Comparison of ENCODE assay signal across 7 cellular contexts in the genomic region with DNA sequence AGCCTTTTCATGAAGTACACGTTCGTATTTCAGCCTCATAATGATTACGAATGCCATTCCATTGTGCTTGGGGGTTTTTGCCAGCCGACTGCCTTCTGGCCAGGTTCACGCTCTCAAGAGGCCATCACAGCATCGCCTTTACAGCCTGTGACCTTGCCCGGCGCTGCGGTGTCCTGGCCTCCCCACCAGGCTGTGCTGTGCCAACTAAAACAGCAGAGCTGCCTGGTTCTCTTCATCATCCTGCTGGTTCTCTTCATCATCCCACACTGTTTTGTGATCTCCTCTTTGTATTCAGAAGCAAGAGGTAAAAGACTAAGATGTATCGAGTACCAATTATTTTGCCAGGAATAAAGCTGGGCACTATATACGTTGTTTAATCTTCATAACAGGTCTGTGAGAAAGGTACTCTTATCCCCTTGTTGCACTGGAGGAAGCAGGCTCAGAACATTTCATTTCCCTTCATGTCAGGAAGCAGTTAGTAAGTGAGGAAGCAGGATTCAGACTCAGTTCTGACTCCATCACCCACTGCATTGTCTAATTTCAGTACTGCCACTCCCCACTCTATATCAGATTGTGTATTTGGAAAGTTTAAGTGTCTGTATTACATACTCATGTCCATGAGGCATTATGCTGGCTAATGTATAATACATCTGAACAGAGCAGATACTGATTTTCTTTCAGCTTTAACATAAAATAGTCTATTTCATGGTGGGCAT.
DNase-seq lines count a peak whose midpoint lies in the region; ATAC-seq and TF ChIP-seq lines count a peak whose summit lies in the region.

No MANE protein-coding gene starts in this region.

- no peaks in the 10 kb centered on the region for H3K4me1 Mint-ChIP-seq in activated CD8-positive, alpha-beta T cell treated with anti-CD3 and anti-CD28 coated beads, Interleukin-2, amount 10 ng/mL, durations not matched to agents 7 days and 5 days (ENCODE audit: low read depth)

- H3K9me3 ChIP-seq in gastrocnemius medialis (no peaks in the 10 kb centered on the region), suprapubic skin (no peaks in the 10 kb centered on the region)

- no peaks in the 10 kb centered on the region for H3K9me3 Mint-ChIP-seq in activated CD8-positive, alpha-beta T cell treated with anti-CD3 and anti-CD28 coated beads, Interleukin-2, amount 10 ng/mL, durations not matched to agents 7 days and 5 days (ENCODE audit: insufficient read depth)

- no peak overlapping the region for H3K27ac Mint-ChIP-seq in activated CD8-positive, alpha-beta T cell treated with anti-CD3 and anti-CD28 coated beads, Interleukin-2, amount 10 ng/mL, durations not matched to agents 7 days and 5 days

- CTCF ChIA-PET in activated CD8-positive, alpha-beta T cell treated with anti-CD3 and anti-CD28 coated beads, Interleukin-2, amount 10 ng/mL, durations not matched to agents 7 days and 5 days (lab: Charles Lee): interaction anchor here (0.9 to 5.0 kb wide), 6 partner anchors 10 to 412 kb away, joined by 3 to 28 read pairs (median 3); no protein-coding TSS in a partner anchor

- H3K4me3 ChIP-seq in fibroblast of mammary gland (ENCODE audit: control insufficient read depth, low read depth, low read length) (no peak overlapping the region), gastrocnemius medialis (no peak overlapping the region), suprapubic skin (no peak overlapping the region)

- H3K4me1 ChIP-seq in gastrocnemius medialis: no peaks in the 10 kb centered on the region
- H3K4me1 ChIP-seq in suprapubic skin: no peaks in the 10 kb centered on the region

- POLR2A ChIA-PET in activated CD8-positive, alpha-beta T cell treated with anti-CD3 and anti-CD28 coated beads, Interleukin-2, amount 10 ng/mL, durations not matched to agents 7 days and 5 days (lab: Charles Lee): no interaction called here

- no peak overlapping the region for H3K4me3 Mint-ChIP-seq in activated CD8-positive, alpha-beta T cell treated with anti-CD3 and anti-CD28 coated beads, Interleukin-2, amount 10 ng/mL, durations not matched to agents 7 days and 5 days

- intact Hi-C loops in gastrocnemius medialis (cut with DNase I; ENCODE audit: low total_unique reads): no loop called here

- WGBS in suprapubic skin: 86% methylated on average over 11 of the region's 11 CpGs

- peak; percentile 38 for ATAC-seq in HG02885 (IDR thresholded peaks at IDR 0.05; ENCODE audit: poor library complexity, unreplicated experiment)
- peak; percentile 69 for ATAC-seq in activated CD8-positive, alpha-beta T cell treated with anti-CD3 and anti-CD28 coated beads, Interleukin-2, amount 10 ng/mL, durations not matched to agents 7 days and 5 days
- peak; percentile 45 to 46 for ATAC-seq in gastrocnemius medialis

- TF ChIP-seq EP300 in suprapubic skin (IDR thresholded peaks at IDR 0.05): no peak

- peak; percentile 42 for DNase-seq in activated CD8-positive, alpha-beta T cell treated with anti-CD3 and anti-CD28 coated beads, Interleukin-2, amount 10 ng/mL, durations not matched to agents 7 days and 5 days
- DNase-seq in fibroblast of mammary gland (ENCODE audit: low read depth) (no peak), gastrocnemius medialis (no peak), NCI-H510A (lab: John Stamatoyannopoulos, UW) (no peak), dedifferentiated amniotic fluid mesenchymal stem cell (ENCODE audit: extremely low spot score) (no peak), suprapubic skin (ENCODE audit: low spot score in 2 of 2) (no peak)

- H3K27me3 Mint-ChIP-seq in activated CD8-positive, alpha-beta T cell treated with anti-CD3 and anti-CD28 coated beads, Interleukin-2, amount 10 ng/mL, durations not matched to agents 7 days and 5 days (ENCODE audit: low read depth): no peaks in the 10 kb centered on the region

- in situ Hi-C loops in gastrocnemius medialis (cut with MboI; ENCODE audit: low sequenced_read_pairs in 4 of 4): no loop called here

- H3K36me3 Mint-ChIP-seq in activated CD8-positive, alpha-beta T cell treated with anti-CD3 and anti-CD28 coated beads, Interleukin-2, amount 10 ng/mL, durations not matched to agents 7 days and 5 days (ENCODE audit: low read depth): no peaks in the 10 kb centered on the region

- TF ChIP-seq POLR2A in gastrocnemius medialis (IDR thresholded peaks at IDR 0.05) (no peak), suprapubic skin (IDR thresholded peaks at IDR 0.05) (no peak)

- TF ChIP-seq CTCF in fibroblast of mammary gland (conservative IDR thresholded peaks at IDR 0.05; ENCODE audit: control insufficient read depth, insufficient read depth, low read depth, low read length): peak; percentile 7
- TF ChIP-seq CTCF in gastrocnemius medialis (IDR thresholded peaks at IDR 0.05 in 4 of 5, conservative IDR thresholded peaks at IDR 0.05 in 1 of 5): peak in 4 of 5 experiments; percentile 20 to 44 (median 34)
- no peak for TF ChIP-seq CTCF in suprapubic skin (IDR thresholded peaks at IDR 0.05)

- no peaks in the 10 kb centered on the region for H3K27me3 ChIP-seq in gastrocnemius medialis
- no peaks in the 10 kb centered on the region for H3K27me3 ChIP-seq in suprapubic skin

- H3K36me3 ChIP-seq in gastrocnemius medialis (no peaks in the 10 kb centered on the region), suprapubic skin (no peaks in the 10 kb centered on the region)

- peak overlapping the region in 3 of 4 donors; percentile 4 to 31 (median 19) for H3K27ac ChIP-seq in gastrocnemius medialis
- no peak overlapping the region for H3K27ac ChIP-seq in suprapubic skin

Comparison
In these comparisons a context has a peak if more than half of its experiments do, and no peak if none do; other contexts are left out.
1. CTCF ChIP-seq: peak in fibroblast of mammary gland (single experiment) and gastrocnemius medialis (4 of 5); none in suprapubic skin (0 of 2).
2. Peak in every context shown above with its lines, with median percentiles within 50 percentile points of each other: ATAC-seq.